11 cellular contexts compared by ENCODE assay signal in genomic region chr15:67137319-67137718, GRCh38.
DNase-seq lines count a peak whose midpoint lies in the region; ATAC-seq, FAIRE-seq and TF ChIP-seq lines count a peak whose summit lies in the region.
"Had no signal": no experiment of that assay in that cellular context is flagged by ENCODE, and none has a peak within 500 bp of the region (broad histone marks: within the 10 kb centered on the region; RNA-seq: fewer than 3 reads in every experiment).

No MANE protein-coding gene starts in this region.

- H4K20me1 ChIP-seq in GM23338 (replicated peaks; ENCODE audit: insufficient read depth) = no peaks in the 10 kb centered on the region; the same call in 1 of the 2 replicates
- H4K20me1 ChIP-seq in GM12878 (ENCODE audit: control insufficient read depth, insufficient read depth) = peaks cover 4% of the 10 kb centered on the region; the same call in 1 of the 2 replicates
- peaks cover 83% of the 10 kb centered on the region for H4K20me1 ChIP-seq in Karpas-422 (ENCODE audit: insufficient read depth, low read depth, low read length)

- SMC1A ChIA-PET in GM12878 (lab: Charles Lee; ENCODE audit: uncharacterized antibody, unreplicated experiment) = interaction anchor here (0.9 to 14.8 kb wide), 6 partner anchors 14 to 103 kb away, joined by 3 to 179 read pairs (median 4); no protein-coding TSS in a partner anchor

- no peak for TF ChIP-seq POLR2A in GM12878 (IDR thresholded peaks at IDR 0.05; ENCODE audit: low read depth, low read length)

- intact Hi-C loops in GM12878 (cut with micrococcal nuclease; ENCODE audit: unreplicated experiment) = no loop called here

- H3K4me1 ChIP-seq in ACC112 (ENCODE audit: control insufficient read depth, insufficient read depth, low read length, unreplicated experiment) = peaks cover 99% of the 10 kb centered on the region
- peaks cover 43% of the 10 kb centered on the region for H3K4me1 ChIP-seq in GM23338 (ENCODE audit: insufficient read depth)
- H3K4me1 ChIP-seq in GM12878 (ENCODE audit: control insufficient read depth, insufficient read depth, low read length) = peaks cover 67% of the 10 kb centered on the region
- H3K4me1 ChIP-seq in Karpas-422 (ENCODE audit: low read length) = peaks cover 21% of the 10 kb centered on the region
- H3K4me1 ChIP-seq in BE2C = no peaks in the 10 kb centered on the region; the same call in 1 of the 2 replicates

- ATAC-seq in GM23338 = no peak
- ATAC-seq in GM12878 = no peak
- ATAC-seq in natural killer cell treated with Interleukin-12 subunit alpha and Interleukin-12 subunit beta and Interleukin-15 and Interleukin-18, amount 100 ng/mL, for 72 hours = no peak
- no peak for ATAC-seq in HG02623 (IDR thresholded peaks at IDR 0.05; ENCODE audit: unreplicated experiment)

- H3K9me3 Mint-ChIP-seq in GM23338 = no peaks in the 10 kb centered on the region
- H3K9me3 Mint-ChIP-seq in natural killer cell treated with Interleukin-12 subunit alpha and Interleukin-12 subunit beta and Interleukin-15 and Interleukin-18, amount 100 ng/mL, for 72 hours = no peaks in the 10 kb centered on the region

- TF ChIP-seq CTCF in GM23338 (conservative IDR thresholded peaks at IDR 0.05; ENCODE audit: low read depth in 2 of 2) = no peak
- no peak for TF ChIP-seq CTCF in GM12878 (IDR thresholded peaks at IDR 0.05 in 2 of 3, conservative IDR thresholded peaks at IDR 0.05 in 1 of 3; ENCODE audit: control insufficient read depth in 2 of 3, extremely low read depth in 1 of 3, insufficient read depth in 1 of 3, low read depth in 3 of 3, low read length in 3 of 3)
- TF ChIP-seq CTCF in BE2C (IDR thresholded peaks at IDR 0.05; ENCODE audit: low read depth, low read length) = no peak

- no peak overlapping the region; the same call in 2 of the 3 replicates for H3K4me3 Mint-ChIP-seq in GM23338
- peak overlapping the region; percentile 69 for H3K4me3 Mint-ChIP-seq in natural killer cell treated with Interleukin-12 subunit alpha and Interleukin-12 subunit beta and Interleukin-15 and Interleukin-18, amount 100 ng/mL, for 72 hours

- no TSS peak for BruUV-seq in GM12878 (replicated peaks; lab: Mats Ljungman, UMichigan)

- no peaks in the 10 kb centered on the region; the same call in 1 of the 2 replicates for H3F3A ChIP-seq in GM23338 (replicated peaks; ENCODE audit: low read depth)

- POLR2A ChIA-PET in GM12878 (lab: Charles Lee) = interaction anchor here (1.3 kb wide), 1 partner anchor 16 kb away, joined by 9 read pairs; no protein-coding TSS in a partner anchor

- RAD21 ChIA-PET in GM12878 (lab: Charles Lee; ENCODE audit: unreplicated experiment) = interaction anchor here (1.0 to 2.3 kb wide), 4 partner anchors 9 to 55 kb away, joined by 3 to 7 read pairs (median 4); no protein-coding TSS in a partner anchor

- H3K4me1 Mint-ChIP-seq in GM23338 = peaks cover 73% of the 10 kb centered on the region
- peaks cover 67 to 74% of the 10 kb centered on the region in 2 donors for H3K4me1 Mint-ChIP-seq in natural killer cell treated with Interleukin-12 subunit alpha and Interleukin-12 subunit beta and Interleukin-15 and Interleukin-18, amount 100 ng/mL, for 72 hours (ENCODE audit: low read depth in 2 of 2)

- H3K36me3 ChIP-seq in ACC112 (ENCODE audit: insufficient read depth, low read length) (no peaks in the 10 kb centered on the region; the same call in 1 of the 2 replicates), GM23338 (ENCODE audit: insufficient read depth) (no peaks in the 10 kb centered on the region), GM12878 (ENCODE audit: control insufficient read depth in 2 of 2, insufficient read depth in 2 of 2, low read length in 1 of 2) (no peaks in the 10 kb centered on the region; a peak in 1 of 4 replicates), Karpas-422 (ENCODE audit: insufficient read depth, low read length) (no peaks in the 10 kb centered on the region), BE2C (no peaks in the 10 kb centered on the region)

- FAIRE-seq in GM12878 (lab: Jason Lieb, UNC) = peak; percentile 38
- FAIRE-seq: bronchial epithelial cell had no signal

- H3K27me3 Mint-ChIP-seq in GM23338 (ENCODE audit: insufficient read depth, low read depth, poor library complexity) = no peaks in the 10 kb centered on the region
- H3K27me3 Mint-ChIP-seq in natural killer cell treated with Interleukin-12 subunit alpha and Interleukin-12 subunit beta and Interleukin-15 and Interleukin-18, amount 100 ng/mL, for 72 hours = no peaks in the 10 kb centered on the region

- CTCF ChIA-PET in GM12878 (lab: Yijun Ruan, JAX) = interaction anchor here (1.0 to 1.4 kb wide), 2 partner anchors 12 to 15 kb away, joined by 3 read pairs; no protein-coding TSS in a partner anchor

- H3K27ac Mint-ChIP-seq in GM23338 = peak overlapping the region; percentile 28
- peak overlapping the region; percentile 96 to 99 for H3K27ac Mint-ChIP-seq in natural killer cell treated with Interleukin-12 subunit alpha and Interleukin-12 subunit beta and Interleukin-15 and Interleukin-18, amount 100 ng/mL, for 72 hours

- H3K36me3 Mint-ChIP-seq in GM23338 (ENCODE audit: low read depth) = no peaks in the 10 kb centered on the region
- no peaks in the 10 kb centered on the region for H3K36me3 Mint-ChIP-seq in natural killer cell treated with Interleukin-12 subunit alpha and Interleukin-12 subunit beta and Interleukin-15 and Interleukin-18, amount 100 ng/mL, for 72 hours

- WGBS in GM12878 (ENCODE audit: insufficient coverage, insufficient replicate concordance, low lambda C conversion rate, missing lambda C conversion rate) = 100% methylated on average over 1 of the region's 1 CpG

- H3K4me2 ChIP-seq in GM23338 = no peak overlapping the region
- peak overlapping the region; percentile 43 for H3K4me2 ChIP-seq in GM12878 (ENCODE audit: control insufficient read depth, insufficient read depth)
- no peak overlapping the region for H3K4me2 ChIP-seq in Karpas-422 (ENCODE audit: low read depth, low read length, poor library complexity, severe bottlenecking)

- in situ Hi-C loops in GM12878 (cut with MboI) = no loop called here

- no peak for DNase-seq in GM23338 (ENCODE audit: low spot score)
- DNase-seq in GM12878 (ENCODE audit: low read depth, low spot score) = no peak
- no peak for DNase-seq in natural killer cell treated with Interleukin-12 subunit alpha and Interleukin-12 subunit beta and Interleukin-15 and Interleukin-18, amount 100 ng/mL, for 72 hours (ENCODE audit: low spot score)
- no peak for DNase-seq in Karpas-422
- DNase-seq in BE2C = no peak
- DNase-seq in NCI-H146 (lab: John Stamatoyannopoulos, UW) = no peak
- DNase-seq: DMS 273 treated with DMSO at 0.1 percent for 48 hours, posterior cingulate gyrus had no signal

- no peak for TF ChIP-seq RAD21 in GM12878 (IDR thresholded peaks at IDR 0.05; ENCODE audit: insufficient read depth, low read depth, low read length)

- H2AFZ ChIP-seq in ACC112 (ENCODE audit: low read length, unreplicated experiment) (no peak overlapping the region), GM23338 (no peak overlapping the region), GM12878 (ENCODE audit: control insufficient read depth, low read depth, low read length) (no peak overlapping the region), Karpas-422 (ENCODE audit: low read length) (no peak overlapping the region)

- H3K79me2 ChIP-seq in ACC112 (ENCODE audit: control insufficient read depth, insufficient read depth, low read length, unreplicated experiment) (peaks cover 98% of the 10 kb centered on the region), GM23338 (replicated peaks; ENCODE audit: insufficient read depth) (peaks cover 22% of the 10 kb centered on the region; the same call in 1 of the 2 replicates), GM12878 (ENCODE audit: control insufficient read depth, insufficient read depth, low read length) (peaks cover 74% of the 10 kb centered on the region), Karpas-422 (ENCODE audit: low read length) (no peaks in the 10 kb centered on the region)

- H3K27ac ChIP-seq in ACC112 (ENCODE audit: low read depth, low read length) (peak overlapping the region; percentile 100), GM23338 (ENCODE audit: low read depth) (no peak overlapping the region), GM12878 (ENCODE audit: control insufficient read depth, insufficient read depth) (peak overlapping the region; percentile 46), Karpas-422 (ENCODE audit: low read length) (no peak overlapping the region)

- H3K9me2 ChIP-seq in GM23338 (ENCODE audit: insufficient read depth) (no peaks in the 10 kb centered on the region; the same call in 1 of the 2 replicates), Karpas-422 (replicated peaks; ENCODE audit: insufficient read depth, low read length) (no peaks in the 10 kb centered on the region)

- H3K9ac ChIP-seq in GM12878 (ENCODE audit: control insufficient read depth, insufficient read depth, low read length) (peak overlapping the region; percentile 25; the same call in 1 of the 2 replicates), Karpas-422 (ENCODE audit: low read length) (no peak overlapping the region)

- no peaks in the 10 kb centered on the region for H3K9me3 ChIP-seq in GM12878 (replicated peaks; ENCODE audit: control insufficient read depth, insufficient read depth, low read length)
- no peaks in the 10 kb centered on the region for H3K9me3 ChIP-seq in Karpas-422 (ENCODE audit: low read length)
- no peaks in the 10 kb centered on the region for H3K9me3 ChIP-seq in BE2C

- H3K4me3 ChIP-seq in ACC112 (ENCODE audit: low read depth, low read length) (peak overlapping the region; percentile 69), GM23338 (no peak overlapping the region), GM12878 (peak overlapping the region; percentile 14), Karpas-422 (ENCODE audit: low read length) (no peak overlapping the region), BE2C (ENCODE audit: low read depth, low read length) (no peak overlapping the region)

- H3K27me3 ChIP-seq in ACC112 (ENCODE audit: insufficient read depth, low read length) (no peaks in the 10 kb centered on the region), GM23338 (ENCODE audit: insufficient read depth) (no peaks in the 10 kb centered on the region), GM12878 (replicated peaks in 1 of 2; ENCODE audit: control insufficient read depth in 2 of 2, insufficient read depth in 2 of 2, low read length in 1 of 2) (no peaks in the 10 kb centered on the region), Karpas-422 (ENCODE audit: low read length) (no peaks in the 10 kb centered on the region), BE2C (no peaks in the 10 kb centered on the region)

- TF ChIP-seq EP300 in GM12878 (IDR thresholded peaks at IDR 0.05; ENCODE audit: borderline replicate concordance in 1 of 2, control insufficient read depth in 1 of 2, low read depth in 2 of 2, low read length in 2 of 2) = no peak

TF ChIP-seq in GM12878, 131 proteins besides CTCF, POLR2A, EP300 and RAD21 (continues in another document):
- peak; percentile 49 for TF ChIP-seq RUNX3 (IDR thresholded peaks at IDR 0.05; ENCODE audit: low read length)
- no peak for TF ChIP-seq TCF7 (IDR thresholded peaks at IDR 0.05; ENCODE audit: borderline replicate concordance)
- no peak for TF ChIP-seq CHD1 (IDR thresholded peaks at IDR 0.05; ENCODE audit: low read depth, low read length)
- TF ChIP-seq HDAC6 (IDR thresholded peaks at IDR 0.05; ENCODE audit: unreplicated experiment) = no peak
- peak; percentile 86; the same call in 2 of the 3 replicates for TF ChIP-seq POU2F2 (IDR thresholded peaks at IDR 0.05; ENCODE audit: borderline replicate concordance, low read depth, low read length)
- TF ChIP-seq TARDBP (IDR thresholded peaks at IDR 0.05; ENCODE audit: borderline replicate concordance) = no peak

Comparison
In these comparisons a context has a peak if more than half of its experiments do, and no peak if none do; other contexts are left out.
1. H3K27ac ChIP-seq: peak in ACC112 (single experiment) and GM12878 (single experiment); none in GM23338 (single experiment) and Karpas-422 (single experiment).
2. H3K4me3 ChIP-seq: peak in ACC112 (single experiment) and GM12878 (single experiment); none in GM23338 (single experiment), Karpas-422 (single experiment) and BE2C (single experiment).